Comparison of ENCODE assay signal across 30 cellular contexts in genomic region chr17:83004791-83005380, GRCh38.
"Had no signal": no experiment of that assay in that cellular context is flagged by ENCODE, and none has a peak within 500 bp of the region (broad histone marks: within the 10 kb centered on the region; RNA-seq: fewer than 3 reads in every experiment).

No MANE protein-coding gene starts in this region.

- ATAC-seq: left colon, T-helper 17 cell, upper lobe of right lung had no signal

- H3K27me3 Mint-ChIP-seq: activated B cell treated with CpG ODN at 0.5 μM for 24 hours; activated naive CD4-positive, alpha-beta T cell treated with anti-CD3 and anti-CD28 coated beads, Interleukin-2, amount 10 ng/mL, durations not matched to agents 7 days and 5 days; dendritic cell treated with granulocyte-macrophage colony-stimulating factor and Interleukin-4, amounts not matched to agents 40 ng/mL and 50 ng/mL, for 4 days; naive B cell; T-helper 17 cell had no signal

- H3K27me3 ChIP-seq: esophagus squamous epithelium, neutrophil, ovary, suprapubic skin, tibial artery, upper lobe of right lung had no signal

- H3K9me3 Mint-ChIP-seq: activated B cell treated with CpG ODN at 0.5 μM for 24 hours; activated naive CD4-positive, alpha-beta T cell treated with anti-CD3 and anti-CD28 coated beads, Interleukin-2, amount 10 ng/mL, durations not matched to agents 7 days and 5 days; activated T-helper 1 cell treated with anti-CD3 and anti-CD28 coated beads, Interleukin-12 subunit alpha, Interleukin-12 subunit beta, Interleukin-2, Interleukin-4 antibody, amounts not matched to agents 30 ng/mL and 10 ng/mL and 1 ng/mL, durations not matched to agents 14 hours and 24 hours and 36 hours; mesothelial cell of epicardium; naive B cell had no signal

- H3K27ac ChIP-seq: esophagus squamous epithelium, neutrophil, ovary, prostate gland, suprapubic skin, tibial artery, upper lobe of right lung had no signal

- FAIRE-seq: kidney had no signal

- DNase-seq: activated B cell treated with CpG ODN at 0.5 μM for 24 hours; activated CD4-positive, alpha-beta T cell treated with anti-CD3 and anti-CD28 coated beads, Interleukin-2, amount 50 U/mL, for 1 hour; activated effector memory CD4-positive, alpha-beta T cell treated with anti-CD3 and anti-CD28 coated beads, Interleukin-2, amount 50 U/mL, for 16 hours; activated naive CD4-positive, alpha-beta T cell treated with anti-CD3 and anti-CD28 coated beads, Interleukin-2, amount 10 ng/mL, durations not matched to agents 7 days and 5 days; activated T-cell treated with anti-CD3 and anti-CD28 coated beads for 4 hours; amniotic stem cell; caudate nucleus; effector CD4-positive, alpha-beta T cell; esophagus squamous epithelium; foreskin melanocyte; kidney; left colon; naive B cell; nephron progenitor cell; ovary; retina; stimulated activated CD4-positive, alpha-beta T cell treated with anti-CD3 and anti-CD28 coated beads, Interleukin-15, amount 100 ng/mL, for 24 hours; stimulated activated CD4-positive, alpha-beta T cell treated with anti-CD3 and anti-CD28 coated beads, Interleukin-2, amount 100 ng/mL, for 24 hours; stimulated activated naive CD4-positive, alpha-beta T cell; T-helper 17 cell; T1000; upper lobe of right lung had no signal

- H3K4me1 ChIP-seq: prostate gland, tibial artery, upper lobe of right lung had no signal

- H3K9me3 ChIP-seq: esophagus squamous epithelium, neutrophil, ovary, prostate gland, suprapubic skin, tibial artery, upper lobe of right lung had no signal

- H3K27ac Mint-ChIP-seq: activated B cell treated with CpG ODN at 0.5 μM for 24 hours; activated naive CD4-positive, alpha-beta T cell treated with anti-CD3 and anti-CD28 coated beads, Interleukin-2, amount 10 ng/mL, durations not matched to agents 7 days and 5 days; activated T-helper 1 cell treated with anti-CD3 and anti-CD28 coated beads, Interleukin-12 subunit alpha, Interleukin-12 subunit beta, Interleukin-2, Interleukin-4 antibody, amounts not matched to agents 30 ng/mL and 10 ng/mL and 1 ng/mL, durations not matched to agents 14 hours and 24 hours and 36 hours; dendritic cell treated with granulocyte-macrophage colony-stimulating factor and Interleukin-4, amounts not matched to agents 40 ng/mL and 50 ng/mL, for 4 days; mesothelial cell of epicardium; nephron progenitor cell; T-helper 17 cell had no signal

- H3K4me2 ChIP-seq: smooth muscle cell had no signal

- H3K36me3 ChIP-seq: ovary, prostate gland, suprapubic skin, upper lobe of right lung had no signal

- H3K4me1 Mint-ChIP-seq: activated B cell treated with CpG ODN at 0.5 μM for 24 hours, naive B cell had no signal

- H3K4me3 ChIP-seq: esophagus squamous epithelium, ovary, prostate gland, smooth muscle cell, suprapubic skin, tibial artery, upper lobe of right lung had no signal

- H3K4me3 Mint-ChIP-seq: activated B cell treated with CpG ODN at 0.5 μM for 24 hours; activated naive CD4-positive, alpha-beta T cell treated with anti-CD3 and anti-CD28 coated beads, Interleukin-2, amount 10 ng/mL, durations not matched to agents 7 days and 5 days; activated T-helper 1 cell treated with anti-CD3 and anti-CD28 coated beads, Interleukin-12 subunit alpha, Interleukin-12 subunit beta, Interleukin-2, Interleukin-4 antibody, amounts not matched to agents 30 ng/mL and 10 ng/mL and 1 ng/mL, durations not matched to agents 14 hours and 24 hours and 36 hours; dendritic cell treated with granulocyte-macrophage colony-stimulating factor and Interleukin-4, amounts not matched to agents 40 ng/mL and 50 ng/mL, for 4 days; mesothelial cell of epicardium; nephron progenitor cell; T-helper 17 cell had no signal
